Comparison of ENCODE assay signal across 1 cellular context in the genomic region with DNA sequence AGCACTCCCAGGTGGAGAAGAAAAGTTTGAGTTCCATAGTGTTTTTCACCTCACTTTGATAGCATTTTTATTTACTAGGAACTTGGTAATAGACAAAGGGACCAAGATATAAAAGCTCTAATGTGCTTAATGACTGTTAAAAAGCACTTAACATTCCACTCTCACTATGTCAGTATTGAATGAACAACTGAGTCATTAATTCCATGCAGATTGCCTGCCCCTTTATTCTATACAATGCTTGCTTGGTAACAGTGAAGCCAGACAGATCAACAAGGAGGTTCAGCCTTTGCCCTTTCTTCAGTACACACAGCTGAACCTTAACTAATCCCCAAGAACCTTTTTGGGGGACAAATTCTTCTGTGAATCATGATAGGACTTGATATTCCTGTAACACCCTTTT.
TF ChIP-seq lines count a peak whose summit lies in the region.

No MANE protein-coding gene starts in this region.

TF ChIP-seq in WTC11, 78 proteins besides CTCF, POLR2A, EP300 and RAD21 (continued from another document):
- TF ChIP-seq, protein P1, sequence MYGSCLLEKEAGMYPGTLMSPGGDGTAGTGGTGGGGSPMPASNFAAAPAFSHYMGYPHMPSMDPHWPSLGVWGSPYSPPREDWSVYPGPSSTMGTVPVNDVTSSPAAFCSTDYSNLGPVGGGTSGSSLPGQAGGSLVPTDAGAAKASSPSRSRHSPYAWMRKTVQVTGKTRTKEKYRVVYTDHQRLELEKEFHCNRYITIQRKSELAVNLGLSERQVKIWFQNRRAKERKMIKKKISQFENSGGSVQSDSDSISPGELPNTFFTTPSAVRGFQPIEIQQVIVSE (CRISPR knock-in tag; IDR thresholded peaks at IDR 0.05; ENCODE audit: borderline replicate concordance): no peak
- no peak for TF ChIP-seq ZNF423 (CRISPR knock-in tag; IDR thresholded peaks at IDR 0.05)
- TF ChIP-seq ATF1 (CRISPR knock-in tag; IDR thresholded peaks at IDR 0.05): no peak
- no peak for TF ChIP-seq ZNF317 (CRISPR knock-in tag; IDR thresholded peaks at IDR 0.05; ENCODE audit: borderline replicate concordance, low read depth)
- TF ChIP-seq IRF2 (CRISPR knock-in tag; IDR thresholded peaks at IDR 0.05; ENCODE audit: borderline replicate concordance, low read depth): no peak
- TF ChIP-seq, protein P2, sequence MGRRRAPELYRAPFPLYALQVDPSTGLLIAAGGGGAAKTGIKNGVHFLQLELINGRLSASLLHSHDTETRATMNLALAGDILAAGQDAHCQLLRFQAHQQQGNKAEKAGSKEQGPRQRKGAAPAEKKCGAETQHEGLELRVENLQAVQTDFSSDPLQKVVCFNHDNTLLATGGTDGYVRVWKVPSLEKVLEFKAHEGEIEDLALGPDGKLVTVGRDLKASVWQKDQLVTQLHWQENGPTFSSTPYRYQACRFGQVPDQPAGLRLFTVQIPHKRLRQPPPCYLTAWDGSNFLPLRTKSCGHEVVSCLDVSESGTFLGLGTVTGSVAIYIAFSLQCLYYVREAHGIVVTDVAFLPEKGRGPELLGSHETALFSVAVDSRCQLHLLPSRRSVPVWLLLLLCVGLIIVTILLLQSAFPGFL (CRISPR knock-in tag; IDR thresholded peaks at IDR 0.05; ENCODE audit: borderline replicate concordance): no peak
- TF ChIP-seq ESRRA (CRISPR knock-in tag; IDR thresholded peaks at IDR 0.05; ENCODE audit: borderline replicate concordance): no peak
- TF ChIP-seq, protein P3, sequence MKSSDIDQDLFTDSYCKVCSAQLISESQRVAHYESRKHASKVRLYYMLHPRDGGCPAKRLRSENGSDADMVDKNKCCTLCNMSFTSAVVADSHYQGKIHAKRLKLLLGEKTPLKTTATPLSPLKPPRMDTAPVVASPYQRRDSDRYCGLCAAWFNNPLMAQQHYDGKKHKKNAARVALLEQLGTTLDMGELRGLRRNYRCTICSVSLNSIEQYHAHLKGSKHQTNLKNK (CRISPR knock-in tag; IDR thresholded peaks at IDR 0.05): no peak
- TF ChIP-seq, protein P4, sequence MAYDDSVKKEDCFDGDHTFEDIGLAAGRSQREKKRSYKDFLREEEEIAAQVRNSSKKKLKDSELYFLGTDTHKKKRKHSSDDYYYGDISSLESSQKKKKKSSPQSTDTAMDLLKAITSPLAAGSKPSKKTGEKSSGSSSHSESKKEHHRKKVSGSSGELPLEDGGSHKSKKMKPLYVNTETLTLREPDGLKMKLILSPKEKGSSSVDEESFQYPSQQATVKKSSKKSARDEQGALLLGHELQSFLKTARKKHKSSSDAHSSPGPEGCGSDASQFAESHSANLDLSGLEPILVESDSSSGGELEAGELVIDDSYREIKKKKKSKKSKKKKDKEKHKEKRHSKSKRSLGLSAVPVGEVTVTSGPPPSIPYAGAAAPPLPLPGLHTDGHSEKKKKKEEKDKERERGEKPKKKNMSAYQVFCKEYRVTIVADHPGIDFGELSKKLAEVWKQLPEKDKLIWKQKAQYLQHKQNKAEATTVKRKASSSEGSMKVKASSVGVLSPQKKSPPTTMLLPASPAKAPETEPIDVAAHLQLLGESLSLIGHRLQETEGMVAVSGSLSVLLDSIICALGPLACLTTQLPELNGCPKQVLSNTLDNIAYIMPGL (CRISPR knock-in tag; IDR thresholded peaks at IDR 0.05): no peak
- TF ChIP-seq ELF4 (CRISPR knock-in tag; IDR thresholded peaks at IDR 0.05; ENCODE audit: low read depth): no peak
- TF ChIP-seq NFYB (CRISPR knock-in tag; conservative IDR thresholded peaks at IDR 0.05; ENCODE audit: low read depth): no peak
- TF ChIP-seq, protein P5, sequence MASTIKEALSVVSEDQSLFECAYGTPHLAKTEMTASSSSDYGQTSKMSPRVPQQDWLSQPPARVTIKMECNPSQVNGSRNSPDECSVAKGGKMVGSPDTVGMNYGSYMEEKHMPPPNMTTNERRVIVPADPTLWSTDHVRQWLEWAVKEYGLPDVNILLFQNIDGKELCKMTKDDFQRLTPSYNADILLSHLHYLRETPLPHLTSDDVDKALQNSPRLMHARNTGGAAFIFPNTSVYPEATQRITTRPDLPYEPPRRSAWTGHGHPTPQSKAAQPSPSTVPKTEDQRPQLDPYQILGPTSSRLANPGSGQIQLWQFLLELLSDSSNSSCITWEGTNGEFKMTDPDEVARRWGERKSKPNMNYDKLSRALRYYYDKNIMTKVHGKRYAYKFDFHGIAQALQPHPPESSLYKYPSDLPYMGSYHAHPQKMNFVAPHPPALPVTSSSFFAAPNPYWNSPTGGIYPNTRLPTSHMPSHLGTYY (CRISPR knock-in tag; IDR thresholded peaks at IDR 0.05): no peak
- TF ChIP-seq ZBTB21 (CRISPR knock-in tag; IDR thresholded peaks at IDR 0.05; ENCODE audit: borderline replicate concordance): no peak
